In the genomic region with DNA sequence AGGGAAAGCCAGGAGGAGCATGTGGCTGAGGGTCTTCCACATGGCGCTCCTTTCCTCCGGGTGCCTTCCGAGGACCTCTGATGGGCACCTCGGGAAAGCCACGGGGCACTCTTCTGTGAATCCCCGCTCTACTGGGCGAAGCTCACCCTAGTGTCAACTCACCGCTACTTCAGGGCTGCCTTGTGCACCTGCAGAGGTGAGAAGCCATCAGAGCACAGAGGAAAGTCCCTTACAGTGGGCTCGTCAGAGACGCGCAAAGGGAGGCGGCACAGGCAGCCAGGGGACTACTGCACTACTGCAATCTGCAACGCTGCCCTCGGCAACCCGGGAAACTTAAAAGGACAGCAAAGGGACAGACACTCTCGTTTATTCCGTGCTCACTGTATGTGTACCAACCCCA, we compare ENCODE assay signal across 12 cellular contexts. TPM values are rescaled to one million over a fixed set of nuclear protein-coding genes. Genes with fewer than 3 reads are reported as not detected.
DNase-seq lines count a peak whose midpoint lies in the region; ATAC-seq and TF ChIP-seq lines count a peak whose summit lies in the region.
"Not testable (repeated sequence)": the region's sequence is repeated elsewhere in the genome, so short reads cannot be mapped to it uniquely, and the experiment has no call there.
"Had no signal": no experiment of that assay in that cellular context is flagged by ENCODE, and none has a peak within 500 bp of the region (broad histone marks: within the 10 kb centered on the region; RNA-seq: fewer than 3 reads in every experiment).

No MANE protein-coding gene starts in this region.

- H3K4me3 Mint-ChIP-seq in activated CD8-positive, alpha-beta T cell treated with anti-CD3 and anti-CD28 coated beads for 36 hours; naive thymus-derived CD4-positive, alpha-beta T cell: not testable (repeated sequence)

- H3K9me3 ChIP-seq in naive thymus-derived CD4-positive, alpha-beta T cell (ENCODE audit: control insufficient read depth in 2 of 3, low read length in 3 of 3), result not testable (repeated sequence)

- ATAC-seq in GM18502 (IDR thresholded peaks at IDR 0.05; ENCODE audit: poor library complexity, unreplicated experiment) (peak; percentile 35), GM19043 (IDR thresholded peaks at IDR 0.05; ENCODE audit: low read depth, unreplicated experiment) (peak; percentile 27), GM21447 (IDR thresholded peaks at IDR 0.05; ENCODE audit: unreplicated experiment) (peak; percentile 31), HG02642 (IDR thresholded peaks at IDR 0.05; ENCODE audit: poor library complexity, unreplicated experiment) (peak; percentile 32), HG03060 (IDR thresholded peaks at IDR 0.05; ENCODE audit: low read depth, unreplicated experiment) (peak; percentile 17), HG03442 (IDR thresholded peaks at IDR 0.05; ENCODE audit: unreplicated experiment) (peak; percentile 19)
- ATAC-seq in activated CD8-positive, alpha-beta T cell treated with anti-CD3 and anti-CD28 coated beads for 36 hours, result peak; percentile 40
- ATAC-seq in naive thymus-derived CD4-positive, alpha-beta T cell, result peak; percentile 50

- not testable (repeated sequence) for H3K9me3 Mint-ChIP-seq in activated CD8-positive, alpha-beta T cell treated with anti-CD3 and anti-CD28 coated beads for 36 hours; naive thymus-derived CD4-positive, alpha-beta T cell

- DNase-seq in activated CD8-positive, alpha-beta T cell treated with anti-CD3 and anti-CD28 coated beads for 36 hours; naive thymus-derived CD4-positive, alpha-beta T cell: not testable (repeated sequence)

- H3K36me3 Mint-ChIP-seq in activated CD8-positive, alpha-beta T cell treated with anti-CD3 and anti-CD28 coated beads for 36 hours (ENCODE audit: low read depth); naive thymus-derived CD4-positive, alpha-beta T cell: not testable (repeated sequence)

- POLR2A ChIA-PET in activated CD8-positive, alpha-beta T cell treated with anti-CD3 and anti-CD28 coated beads for 36 hours (lab: Charles Lee); naive thymus-derived CD4-positive, alpha-beta T cell (lab: Charles Lee): not testable (repeated sequence)

- not testable (repeated sequence) for H3K4me3 ChIP-seq in naive thymus-derived CD4-positive, alpha-beta T cell (ENCODE audit: low read length)

- H3K27ac ChIP-seq in naive thymus-derived CD4-positive, alpha-beta T cell (ENCODE audit: low read depth, low read length), result not testable (repeated sequence)

- CTCF ChIA-PET in activated CD8-positive, alpha-beta T cell treated with anti-CD3 and anti-CD28 coated beads for 36 hours (lab: Charles Lee); naive thymus-derived CD4-positive, alpha-beta T cell (lab: Charles Lee): not testable (repeated sequence)

- H3K27me3 ChIP-seq in naive thymus-derived CD4-positive, alpha-beta T cell (ENCODE audit: control insufficient read depth in 2 of 2, insufficient read depth in 2 of 2, low read length in 2 of 2), result not testable (repeated sequence)

- H3K27ac Mint-ChIP-seq in activated CD8-positive, alpha-beta T cell treated with anti-CD3 and anti-CD28 coated beads for 36 hours; naive thymus-derived CD4-positive, alpha-beta T cell: not testable (repeated sequence)

- not testable (repeated sequence) for TF ChIP-seq CTCF in activated CD8-positive, alpha-beta T cell treated with anti-CD3 and anti-CD28 coated beads for 36 hours (IDR thresholded peaks at IDR 0.05)

- H3K36me3 ChIP-seq in naive thymus-derived CD4-positive, alpha-beta T cell (ENCODE audit: control insufficient read depth in 2 of 3, insufficient read depth in 3 of 3, low read length in 3 of 3), result not testable (repeated sequence)

- not testable (repeated sequence) for H3K27me3 Mint-ChIP-seq in activated CD8-positive, alpha-beta T cell treated with anti-CD3 and anti-CD28 coated beads for 36 hours; naive thymus-derived CD4-positive, alpha-beta T cell

- intact Hi-C loops in activated CD8-positive, alpha-beta T cell treated with anti-CD3 and anti-CD28 coated beads for 36 hours (cut with micrococcal nuclease); naive thymus-derived CD4-positive, alpha-beta T cell (cut with micrococcal nuclease): not testable (repeated sequence)

- H3K4me1 Mint-ChIP-seq in activated CD8-positive, alpha-beta T cell treated with anti-CD3 and anti-CD28 coated beads for 36 hours (ENCODE audit: low read depth); naive thymus-derived CD4-positive, alpha-beta T cell: not testable (repeated sequence)

- not testable (repeated sequence) for H3K4me1 ChIP-seq in naive thymus-derived CD4-positive, alpha-beta T cell (ENCODE audit: control insufficient read depth in 2 of 2, insufficient read depth in 2 of 2, low read length in 2 of 2)

RNA-seq across cellular contexts. Expression of a gene that starts 1.4 kb away (rescaled TPM):
- 10 to 100 TPM; 36.4 to 37.2 TPM for total RNA-seq in activated CD8-positive, alpha-beta T cell treated with anti-CD3 and anti-CD28 coated beads for 36 hours
- total RNA-seq in naive thymus-derived CD4-positive, alpha-beta T cell, result 10 to 100 TPM; 14.1 to 38.7 (median 20.3) TPM
- polyA plus RNA-seq in naive thymus-derived CD4-positive, alpha-beta T cell, result 10 to 100 TPM; 10.7 to 13.4 TPM

RNA-seq across cellular contexts. Expression of a gene that starts 50.5 kb away (rescaled TPM):
- under 1 TPM; 0.36 to 0.83 TPM for total RNA-seq in activated CD8-positive, alpha-beta T cell treated with anti-CD3 and anti-CD28 coated beads for 36 hours
- 1 to 10 TPM in 1 of 5 experiments, not detected in 4; 3.4 TPM for total RNA-seq in naive thymus-derived CD4-positive, alpha-beta T cell
- under 1 TPM in 1 of 2 donors, not detected in 1; 0.14 TPM for polyA plus RNA-seq in naive thymus-derived CD4-positive, alpha-beta T cell
- total RNA-seq: activated CD4-positive, alpha-beta memory T cell treated with anti-CD3 and anti-CD28 coated beads for 36 hours; CD4-positive, alpha-beta memory T cell; Right ventricle myocardium superior; vagina had no signal
